In the genomic region with DNA sequence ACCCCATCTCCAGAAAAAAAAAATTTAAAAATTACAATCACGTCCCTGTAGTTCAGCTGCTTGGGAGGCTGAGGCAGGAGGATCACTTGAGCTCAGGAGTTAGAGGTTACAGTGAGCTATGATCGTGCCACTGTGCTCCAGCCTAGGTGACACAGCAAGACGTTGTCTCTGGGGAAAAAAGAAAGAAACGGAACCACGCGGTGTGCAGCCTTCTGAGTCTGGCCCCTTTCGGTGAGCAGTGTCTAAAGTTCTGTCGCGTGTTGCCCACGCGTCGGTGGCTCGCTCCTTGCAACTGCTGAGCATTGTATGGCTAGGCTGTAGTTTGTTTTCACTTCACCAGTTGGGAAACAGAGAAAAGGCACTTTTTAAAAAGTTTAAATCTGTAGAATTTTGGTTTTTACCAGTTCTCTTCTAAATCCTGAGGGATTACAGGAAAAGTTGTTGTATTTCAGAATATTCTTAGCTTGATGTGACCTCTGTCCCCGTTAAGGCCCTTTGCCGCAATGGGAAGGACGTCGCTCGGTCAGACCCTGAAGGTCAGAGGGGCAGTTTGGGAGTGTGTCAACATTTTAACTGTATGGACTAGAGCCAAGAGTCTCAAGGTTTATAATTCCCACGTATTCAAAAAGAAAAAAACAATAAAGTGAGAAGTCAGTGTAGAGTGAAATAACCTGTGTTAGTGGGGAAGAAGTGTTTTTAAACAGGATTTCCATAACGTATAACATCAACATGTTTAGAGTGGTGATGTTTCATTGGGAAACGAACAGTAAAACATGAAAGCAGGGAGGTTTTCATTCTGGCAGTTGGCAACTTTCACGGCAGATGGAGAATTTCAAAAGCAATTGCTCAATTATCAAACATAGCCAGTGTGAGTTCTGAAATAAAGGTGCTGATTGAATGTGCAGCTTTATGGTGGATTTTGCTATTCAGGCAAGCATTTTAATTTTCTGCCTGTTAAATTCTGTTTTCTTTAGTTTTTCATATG, we compare ENCODE assay signal across 9 cellular contexts. TPM values are rescaled to one million over a fixed set of nuclear protein-coding genes. Genes with fewer than 3 reads are reported as not detected.
A peak's percentile ranks its signal among the peaks of the same experiment; 100 is the strongest.
DNase-seq lines count a peak whose midpoint lies in the region; ATAC-seq, FAIRE-seq and TF ChIP-seq lines count a peak whose summit lies in the region.
"Had no signal": no experiment of that assay in that cellular context is flagged by ENCODE, and none has a peak within 500 bp of the region (broad histone marks: within the 10 kb centered on the region; RNA-seq: fewer than 3 reads in every experiment).

No MANE protein-coding gene starts in this region.

- DNase-seq in GM12892 (ENCODE audit: insufficient read length): no peak
- peak; percentile 41 for DNase-seq in activated CD4-positive, alpha-beta memory T cell treated with anti-CD3 and anti-CD28 coated beads, Interleukin-2, amount 10 ng/mL, durations not matched to agents 7 days and 5 days
- peak; percentile 49 for DNase-seq in germinal center (ENCODE audit: low spot score)
- peak; percentile 44 for DNase-seq in stimulated activated CD4-positive, alpha-beta T cell treated with anti-CD3 and anti-CD28 coated beads, Interleukin-4, amount 100 ng/mL, for 1 hour
- DNase-seq in NCI-H1436 treated with DMSO at 0.1 percent for 48 hours (lab: John Stamatoyannopoulos, UW): no peak
- no peak for DNase-seq in cerebellar cortex (ENCODE audit: low spot score)
- DNase-seq in D341Med (ENCODE audit: low spot score): no peak

- peak overlapping the region; percentile 97 for H3K27ac Mint-ChIP-seq in activated CD4-positive, alpha-beta memory T cell treated with anti-CD3 and anti-CD28 coated beads, Interleukin-2, amount 10 ng/mL, durations not matched to agents 7 days and 5 days

- POLR2A ChIA-PET in activated CD4-positive, alpha-beta memory T cell treated with anti-CD3 and anti-CD28 coated beads, Interleukin-2, amount 10 ng/mL, durations not matched to agents 7 days and 5 days (lab: Charles Lee): interaction anchor here (0.6 to 3.4 kb wide), 10 partner anchors 9 to 1333 kb away, joined by 3 to 41 read pairs (median 3); no protein-coding TSS in a partner anchor

- H3K4me3 Mint-ChIP-seq in activated CD4-positive, alpha-beta memory T cell treated with anti-CD3 and anti-CD28 coated beads, Interleukin-2, amount 10 ng/mL, durations not matched to agents 7 days and 5 days: peak overlapping the region; percentile 67

- H3K27me3 Mint-ChIP-seq in activated CD4-positive, alpha-beta memory T cell treated with anti-CD3 and anti-CD28 coated beads, Interleukin-2, amount 10 ng/mL, durations not matched to agents 7 days and 5 days: no peaks in the 10 kb centered on the region

- H3K9me3 Mint-ChIP-seq in activated CD4-positive, alpha-beta memory T cell treated with anti-CD3 and anti-CD28 coated beads, Interleukin-2, amount 10 ng/mL, durations not matched to agents 7 days and 5 days: no peaks in the 10 kb centered on the region

- TF ChIP-seq POLR2A in GM12892 (IDR thresholded peaks at IDR 0.05; ENCODE audit: low read depth, low read length): no peak
- no peak for TF ChIP-seq POLR2A in GM18505 (IDR thresholded peaks at IDR 0.05; ENCODE audit: borderline replicate concordance, extremely low read depth, insufficient read depth, insufficient read length)

- peaks cover 42% of the 10 kb centered on the region for H3K36me3 Mint-ChIP-seq in activated CD4-positive, alpha-beta memory T cell treated with anti-CD3 and anti-CD28 coated beads, Interleukin-2, amount 10 ng/mL, durations not matched to agents 7 days and 5 days (ENCODE audit: low read depth)

- no peak for ATAC-seq in GM18505 (IDR thresholded peaks at IDR 0.05; ENCODE audit: unreplicated experiment)

- CTCF ChIA-PET in activated CD4-positive, alpha-beta memory T cell treated with anti-CD3 and anti-CD28 coated beads, Interleukin-2, amount 10 ng/mL, durations not matched to agents 7 days and 5 days (lab: Charles Lee): interaction anchor here (1.1 to 4.4 kb wide), 5 partner anchors 11 to 278 kb away, joined by 3 to 52 read pairs (median 5); a partner anchor contains a TSS

- FAIRE-seq in GM12892 (lab: Jason Lieb, UNC): peak; percentile 36

- peaks cover 40% of the 10 kb centered on the region for H3K4me1 Mint-ChIP-seq in activated CD4-positive, alpha-beta memory T cell treated with anti-CD3 and anti-CD28 coated beads, Interleukin-2, amount 10 ng/mL, durations not matched to agents 7 days and 5 days

RNA-seq across cellular contexts. Expression of a gene that starts 45.8 kb away (rescaled TPM):
- 0.40 TPM for polyA plus RNA-seq in GM12892 (2012; ENCODE audit: missing spikeins)
- total RNA-seq in activated CD4-positive, alpha-beta memory T cell treated with anti-CD3 and anti-CD28 coated beads, Interleukin-2, amount 10 ng/mL, durations not matched to agents 7 days and 5 days: under 1 TPM; 0.60 to 0.65 TPM
- total RNA-seq: HT1080 had no signal

Comparison
In these comparisons a context has a peak if more than half of its experiments do, and no peak if none do; other contexts are left out.
1. DNase-seq: peak in activated CD4-positive, alpha-beta memory T cell treated with anti-CD3 and anti-CD28 coated beads, Interleukin-2, amount 10 ng/mL, durations not matched to agents 7 days and 5 days (single experiment), germinal center (single experiment) and stimulated activated CD4-positive, alpha-beta T cell treated with anti-CD3 and anti-CD28 coated beads, Interleukin-4, amount 100 ng/mL, for 1 hour (single experiment); none in GM12892 (single experiment), NCI-H1436 treated with DMSO at 0.1 percent for 48 hours (single experiment), cerebellar cortex (single experiment) and D341Med (single experiment).